10 cellular contexts compared by ENCODE assay signal in the genomic region with DNA sequence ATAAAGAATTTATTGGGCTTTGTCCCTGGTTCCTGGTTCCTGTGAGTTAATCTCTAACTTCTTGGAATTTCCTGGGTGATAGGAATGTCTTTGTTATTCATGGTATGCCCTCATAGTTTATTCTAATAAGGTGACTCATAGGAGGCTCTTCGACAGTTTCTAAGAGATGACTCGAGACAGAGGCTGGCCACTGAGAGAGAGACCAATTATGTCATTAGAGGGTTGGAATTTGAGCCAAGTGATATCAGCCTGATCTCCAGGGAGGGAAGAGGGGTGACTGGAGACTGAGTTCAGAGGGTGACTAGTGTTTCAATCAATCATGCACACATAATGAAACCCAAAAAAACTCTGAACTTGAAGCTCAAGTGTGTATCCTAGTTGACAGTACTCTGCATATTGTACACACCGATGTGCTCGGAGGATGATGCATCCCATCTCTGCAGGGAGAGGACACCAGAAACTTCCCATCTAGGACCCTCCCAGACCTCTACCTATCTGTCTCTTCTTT.
DNase-seq lines count a peak whose midpoint lies in the region; ATAC-seq, FAIRE-seq and TF ChIP-seq lines count a peak whose summit lies in the region.
"Had no signal": no experiment of that assay in that cellular context is flagged by ENCODE, and none has a peak within 500 bp of the region (broad histone marks: within the 10 kb centered on the region; RNA-seq: fewer than 3 reads in every experiment).

No MANE protein-coding gene starts in this region.

- peak overlapping the region; percentile 64 for H3K4me2 ChIP-seq in PC-9

- no TSS peak for BruUV-seq in PC-9 (replicated peaks; lab: Mats Ljungman, UMichigan)

- H3K36me3 ChIP-seq in PC-9 (ENCODE audit: low read depth) (no peaks in the 10 kb centered on the region), esophagus muscularis mucosa (no peaks in the 10 kb centered on the region)

- ATAC-seq in activated T-cell treated with anti-CD3 and anti-CD28 coated beads, Interleukin-2, amount 50 U/mL, for 72 hours (replicated peaks in 1 of 2) = no peak
- ATAC-seq in GM21717 (IDR thresholded peaks at IDR 0.05; ENCODE audit: unreplicated experiment) = no peak
- ATAC-seq: natural killer cell treated with Interleukin-12 subunit alpha and Interleukin-12 subunit beta and Interleukin-15 and Interleukin-18, amount 100 ng/mL, for 72 hours had no signal

- intact Hi-C loops in PC-9 (cut with micrococcal nuclease; ENCODE audit: unreplicated experiment) (loop anchor here (1.0 to 2.0 kb wide), 6 partner anchors 32 to 186 kb away; a partner anchor contains a TSS), esophagus muscularis mucosa (cut with DNase I) (no loop called here)

- no peak for TF ChIP-seq EP300 in esophagus muscularis mucosa (IDR thresholded peaks at IDR 0.05)

- peak overlapping the region; percentile 99 for H3K27ac Mint-ChIP-seq in progenitor cell of endocrine pancreas
- no peak overlapping the region for H3K27ac Mint-ChIP-seq in activated T-cell treated with anti-CD3 and anti-CD28 coated beads, Interleukin-2, amount 50 U/mL, for 72 hours
- H3K27ac Mint-ChIP-seq: activated naive CD8-positive, alpha-beta T cell; natural killer cell treated with Interleukin-12 subunit alpha and Interleukin-12 subunit beta and Interleukin-15 and Interleukin-18, amount 100 ng/mL, for 72 hours had no signal

- no peaks in the 10 kb centered on the region for H3K79me2 ChIP-seq in PC-9 (ENCODE audit: low read depth)

- H3K36me3 Mint-ChIP-seq in progenitor cell of endocrine pancreas (ENCODE audit: insufficient read depth) = peaks cover 4% of the 10 kb centered on the region
- peaks cover 0 to 3% of the 10 kb centered on the region in 2 donors for H3K36me3 Mint-ChIP-seq in activated T-cell treated with anti-CD3 and anti-CD28 coated beads, Interleukin-2, amount 50 U/mL, for 72 hours (ENCODE audit: insufficient read depth in 2 of 2)
- H3K36me3 Mint-ChIP-seq: activated naive CD8-positive, alpha-beta T cell; natural killer cell treated with Interleukin-12 subunit alpha and Interleukin-12 subunit beta and Interleukin-15 and Interleukin-18, amount 100 ng/mL, for 72 hours had no signal

- no peaks in the 10 kb centered on the region for H3K27me3 ChIP-seq in PC-9 (ENCODE audit: insufficient read depth, low read depth)
- no peaks in the 10 kb centered on the region for H3K27me3 ChIP-seq in esophagus muscularis mucosa

- H3K4me3 ChIP-seq in PC-9 (no peak overlapping the region), fibroblast of mammary gland (ENCODE audit: control insufficient read depth, low read depth, low read length) (no peak overlapping the region), esophagus muscularis mucosa (no peak overlapping the region)

- H3K4me3 Mint-ChIP-seq in progenitor cell of endocrine pancreas (ENCODE audit: low read depth) = no peak overlapping the region
- no peak overlapping the region for H3K4me3 Mint-ChIP-seq in activated T-cell treated with anti-CD3 and anti-CD28 coated beads, Interleukin-2, amount 50 U/mL, for 72 hours
- H3K4me3 Mint-ChIP-seq: activated naive CD8-positive, alpha-beta T cell; natural killer cell treated with Interleukin-12 subunit alpha and Interleukin-12 subunit beta and Interleukin-15 and Interleukin-18, amount 100 ng/mL, for 72 hours had no signal

- CTCF ChIA-PET in PC-9 (lab: Charles Lee) = interaction anchor here (0.8 kb wide), 1 partner anchor 91 kb away, joined by 4 read pairs; no protein-coding TSS in a partner anchor

- 21% methylated on average over 4 of the region's 4 CpGs for WGBS in esophagus muscularis mucosa

- H2AFZ ChIP-seq in PC-9 = no peak overlapping the region

- peaks cover 13% of the 10 kb centered on the region for H3K9me3 Mint-ChIP-seq in progenitor cell of endocrine pancreas (ENCODE audit: low read depth)
- peaks cover 5 to 15% of the 10 kb centered on the region in 2 donors for H3K9me3 Mint-ChIP-seq in activated T-cell treated with anti-CD3 and anti-CD28 coated beads, Interleukin-2, amount 50 U/mL, for 72 hours

- peaks cover 11% of the 10 kb centered on the region for H3F3A ChIP-seq in PC-9 (ENCODE audit: insufficient read depth, low read depth)

- H3K27me3 Mint-ChIP-seq in progenitor cell of endocrine pancreas = no peaks in the 10 kb centered on the region
- H3K27me3 Mint-ChIP-seq in activated T-cell treated with anti-CD3 and anti-CD28 coated beads, Interleukin-2, amount 50 U/mL, for 72 hours (ENCODE audit: low read depth) = no peaks in the 10 kb centered on the region

- no peaks in the 10 kb centered on the region for H4K20me1 ChIP-seq in PC-9 (ENCODE audit: insufficient read depth)

- peaks cover 17% of the 10 kb centered on the region for H3K4me1 ChIP-seq in PC-9 (replicated peaks; ENCODE audit: insufficient read depth)
- H3K4me1 ChIP-seq in esophagus muscularis mucosa = peaks cover 0 to 14% (median 13%) of the 10 kb centered on the region in 4 donors

- H3K27ac ChIP-seq in PC-9 = peak overlapping the region; percentile 51
- H3K27ac ChIP-seq in esophagus muscularis mucosa (replicated peaks in 1 of 4) = peak overlapping the region in 2 of 4 donors; percentile 31 to 36

- no peak for TF ChIP-seq POLR2A in H54 (IDR thresholded peaks at IDR 0.05; ENCODE audit: low read depth, low read length)
- no peak for TF ChIP-seq POLR2A in esophagus muscularis mucosa (IDR thresholded peaks at IDR 0.05; ENCODE audit: low read depth)

- no peaks in the 10 kb centered on the region for H3K9me2 ChIP-seq in PC-9 (ENCODE audit: insufficient read depth)

- POLR2A ChIA-PET in PC-9 (lab: Charles Lee; ENCODE audit: unreplicated experiment) = interaction anchor here (0.6 kb wide), 1 partner anchor 27 kb away, joined by 4 read pairs; no protein-coding TSS in a partner anchor

- FAIRE-seq in H54 (lab: Jason Lieb, UNC) = peak; percentile 98

- TF ChIP-seq CTCF in PC-9 (conservative IDR thresholded peaks at IDR 0.05) (no peak), fibroblast of mammary gland (conservative IDR thresholded peaks at IDR 0.05; ENCODE audit: control insufficient read depth, insufficient read depth, low read depth, low read length) (no peak), progenitor cell of endocrine pancreas (IDR thresholded peaks at IDR 0.05; ENCODE audit: unreplicated experiment) (no peak), esophagus muscularis mucosa (IDR thresholded peaks at IDR 0.05) (no peak)

- H3K4me1 Mint-ChIP-seq in progenitor cell of endocrine pancreas (ENCODE audit: low read depth) = peaks cover 7% of the 10 kb centered on the region
- H3K4me1 Mint-ChIP-seq in activated T-cell treated with anti-CD3 and anti-CD28 coated beads, Interleukin-2, amount 50 U/mL, for 72 hours (ENCODE audit: low read depth) = no peaks in the 10 kb centered on the region

- H3K9me3 ChIP-seq in PC-9 (ENCODE audit: insufficient read depth, low read depth) (0 out of 2 replicates have a peak, but pooled peaks cover 5% of the 10 kb centered on the region), esophagus muscularis mucosa (peaks cover 0 to 8% (median 0%) of the 10 kb centered on the region in 4 donors)

- DNase-seq in H54 (ENCODE audit: insufficient read length, low spot score) = peak; percentile 49
- DNase-seq in PC-9 = peak; percentile 79 to 99
- DNase-seq in fibroblast of mammary gland (ENCODE audit: low read depth) = peak; percentile 94
- no peak for DNase-seq in progenitor cell of endocrine pancreas (ENCODE audit: low spot score, unreplicated experiment)
- no peak for DNase-seq in esophagus muscularis mucosa (ENCODE audit: extremely low spot score)
- no peak for DNase-seq in activated T-cell treated with anti-CD3 and anti-CD28 coated beads, Interleukin-2, amount 50 U/mL, for 72 hours
- DNase-seq in effector CD4-positive, alpha-beta T cell = no peak

Comparison
In these comparisons a context has a peak if more than half of its experiments do, and no peak if none do; other contexts are left out.
1. DNase-seq: peak in H54 (single experiment), PC-9 (2 of 2) and fibroblast of mammary gland (single experiment); none in progenitor cell of endocrine pancreas (single experiment), esophagus muscularis mucosa (single experiment), activated T-cell treated with anti-CD3 and anti-CD28 coated beads, Interleukin-2, amount 50 U/mL, for 72 hours (0 of 2) and effector CD4-positive, alpha-beta T cell (single experiment).